Comparison of ENCODE assay signal across 19 cellular contexts in the genomic region with DNA sequence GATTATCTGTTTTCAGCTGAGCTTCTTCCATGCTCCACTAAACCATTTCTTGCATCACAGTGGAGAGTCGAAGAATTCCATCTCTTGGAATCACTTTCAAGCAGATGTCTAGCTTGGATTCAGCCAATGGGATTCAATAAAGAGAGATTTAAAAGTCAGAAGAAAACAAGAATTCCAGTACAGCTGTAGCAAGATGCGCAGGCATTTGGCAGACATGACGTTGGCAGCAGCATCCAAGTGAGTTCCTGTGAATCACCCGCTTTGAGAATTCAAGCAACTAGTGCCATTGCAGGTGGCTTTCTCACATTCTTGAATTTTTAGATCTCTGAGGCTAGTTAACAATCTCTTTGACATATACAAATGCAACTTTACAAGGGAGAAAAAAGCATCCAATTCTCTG.
DNase-seq lines count a peak whose midpoint lies in the region; ATAC-seq, FAIRE-seq and TF ChIP-seq lines count a peak whose summit lies in the region.
"Had no signal": no experiment of that assay in that cellular context is flagged by ENCODE, and none has a peak within 500 bp of the region (broad histone marks: within the 10 kb centered on the region; RNA-seq: fewer than 3 reads in every experiment).

No MANE protein-coding gene starts in this region.

- H3K18ac ChIP-seq in H9 (ENCODE audit: insufficient read length, low read depth, low read length) (no peak overlapping the region), H1 (ENCODE audit: extremely low read depth, low read length) (no peak overlapping the region), neuronal stem cell (ENCODE audit: low read length) (no peak overlapping the region)

- no peaks in the 10 kb centered on the region for H4K20me1 ChIP-seq in H9 (ENCODE audit: control insufficient read depth, insufficient read depth, insufficient read length)
- H4K20me1 ChIP-seq in H1 (replicated peaks in 1 of 2; ENCODE audit: control insufficient read depth in 1 of 2, insufficient read depth in 2 of 2, low read length in 2 of 2) = no peaks in the 10 kb centered on the region

- WGBS in H9 (ENCODE audit: extremely low coverage, insufficient read length, low lambda C conversion rate) = no CpG with 5 or more reads among the region's 4 CpGs
- WGBS in H1 (ENCODE audit: extremely low coverage in 1 of 2, insufficient coverage in 1 of 2, insufficient read length in 1 of 2, insufficient replicate concordance in 2 of 2, low coverage in 1 of 2, low lambda C conversion rate in 2 of 2, missing lambda C conversion rate in 1 of 2), 2 experiments = 92% methylated on average over 4 of the region's 4 CpGs; no CpG with 5 or more reads in 1 of the 2 experiments
- no CpG with 5 or more reads among the region's 4 CpGs for WGBS in neuronal stem cell (ENCODE audit: extremely low coverage in 2 of 2, insufficient read length in 2 of 2, insufficient replicate concordance in 1 of 2), 2 donors

- H2AK5ac ChIP-seq in H9 (ENCODE audit: insufficient read length, low read length) = no peak overlapping the region
- H2AK5ac ChIP-seq in H1 (ENCODE audit: low read depth, low read length) = no peak overlapping the region
- no peak overlapping the region for H2AK5ac ChIP-seq in neuronal stem cell (ENCODE audit: low read depth, low read length)

- no peak overlapping the region for H3K4me3 Mint-ChIP-seq in H9
- H3K4me3 Mint-ChIP-seq in activated CD4-positive, alpha-beta memory T cell treated with anti-CD3 and anti-CD28 coated beads for 36 hours = no peak overlapping the region
- no peak overlapping the region for H3K4me3 Mint-ChIP-seq in activated T-helper 17 cell treated with anti-CD3 and anti-CD28 coated beads, Interleukin-2, amount 50 U/mL, for 72 hours
- H3K4me3 Mint-ChIP-seq: CD4-positive, alpha-beta memory T cell had no signal

- H3K4me2 ChIP-seq in H9 (ENCODE audit: insufficient read depth, insufficient read length, low read length) (no peak overlapping the region), H1 (ENCODE audit: insufficient read depth in 1 of 2, low read depth in 2 of 2, low read length in 2 of 2) (no peak overlapping the region), neuronal stem cell (ENCODE audit: insufficient read depth, low read length, poor library complexity, severe bottlenecking) (no peak overlapping the region)

- CTCF ChIA-PET in H1 (lab: Charles Lee; ENCODE audit: partially characterized antibody) = no interaction called here
- CTCF ChIA-PET in activated CD4-positive, alpha-beta memory T cell treated with anti-CD3 and anti-CD28 coated beads for 36 hours (lab: Charles Lee) = no interaction called here

- no peaks in the 10 kb centered on the region for H3K36me3 Mint-ChIP-seq in H9 (ENCODE audit: insufficient read depth in 1 of 3, low read depth in 3 of 3)
- no peaks in the 10 kb centered on the region for H3K36me3 Mint-ChIP-seq in activated CD4-positive, alpha-beta memory T cell treated with anti-CD3 and anti-CD28 coated beads for 36 hours
- no peaks in the 10 kb centered on the region for H3K36me3 Mint-ChIP-seq in activated T-helper 17 cell treated with anti-CD3 and anti-CD28 coated beads, Interleukin-2, amount 50 U/mL, for 72 hours (ENCODE audit: low read depth)
- H3K36me3 Mint-ChIP-seq: CD4-positive, alpha-beta memory T cell had no signal

- peaks cover 3% of the 10 kb centered on the region; the same call in 1 of the 2 replicates for H3K4me1 ChIP-seq in H9 (ENCODE audit: insufficient read depth, low read length)
- H3K4me1 ChIP-seq in H1 (replicated peaks in 1 of 4; ENCODE audit: control insufficient read depth in 3 of 4, insufficient read depth in 4 of 4, low read length in 3 of 4) = peaks cover 0 to 3% (median 0%) of the 10 kb centered on the region in 4 experiments; a peak in 1 of 7 replicates
- H3K4me1 ChIP-seq in neuronal stem cell (ENCODE audit: control insufficient read depth in 2 of 2, insufficient read depth in 1 of 2, low read depth in 1 of 2, low read length in 2 of 2) = no peaks in the 10 kb centered on the region
- H3K4me1 ChIP-seq: BE2C had no signal

- H3K4ac ChIP-seq in H9 (ENCODE audit: low read depth, low read length) = no peak overlapping the region
- no peak overlapping the region for H3K4ac ChIP-seq in H1 (replicated peaks; ENCODE audit: insufficient read length, low read depth, low read length)
- H3K4ac ChIP-seq in neuronal stem cell (ENCODE audit: low read length) = no peak overlapping the region

- H3K9ac ChIP-seq in H9 (ENCODE audit: extremely low read depth, insufficient read length, low read length) (no peak overlapping the region), H1 (replicated peaks in 1 of 4; ENCODE audit: extremely low read depth in 1 of 4, low read depth in 3 of 4, low read length in 3 of 4) (no peak overlapping the region), neuronal stem cell (ENCODE audit: low read depth, low read length, poor library complexity) (no peak overlapping the region)

- no peak overlapping the region for H2BK15ac ChIP-seq in H9 (ENCODE audit: low read depth, low read length)
- no peak overlapping the region for H2BK15ac ChIP-seq in H1 (ENCODE audit: low read length)
- H2BK15ac ChIP-seq in neuronal stem cell (ENCODE audit: low read length) = no peak overlapping the region

- no peak for TF ChIP-seq EP300 in H1 (IDR thresholded peaks at IDR 0.05; ENCODE audit: borderline replicate concordance in 1 of 2, low read depth in 2 of 2, low read length in 2 of 2)

- no peak overlapping the region for H3T11ph ChIP-seq in H9 (ENCODE audit: low read length)

- DNase-seq in AG10803 (ENCODE audit: low read depth) (peak; percentile 16), H9 (no peak), H1 (ENCODE audit: low read depth in 1 of 2, low spot score in 2 of 2) (no peak), neuronal stem cell (ENCODE audit: low spot score) (no peak), NCI-H1105 (lab: John Stamatoyannopoulos, UW) (no peak)
- no peak for DNase-seq in activated CD4-positive, alpha-beta memory T cell treated with anti-CD3 and anti-CD28 coated beads for 36 hours
- DNase-seq: 8988T; ACHN; BE2C; CD4-positive, alpha-beta memory T cell; DMS79; GOT3 had no signal

- no peak for TF ChIP-seq POLR2A in H1 (IDR thresholded peaks at IDR 0.05; ENCODE audit: control extremely low read depth in 1 of 2, low read depth in 2 of 2, low read length in 2 of 2)

- H3K36me3 ChIP-seq in H1 (ENCODE audit: control insufficient read depth in 2 of 4, insufficient read depth in 4 of 4, low read length in 3 of 4) (no peaks in the 10 kb centered on the region), neuronal stem cell (replicated peaks in 1 of 2; ENCODE audit: control insufficient read depth in 2 of 2, insufficient read depth in 2 of 2, low read length in 2 of 2) (no peaks in the 10 kb centered on the region)
- H3K36me3 ChIP-seq: BE2C had no signal

- H3K23me2 ChIP-seq in H9 (ENCODE audit: insufficient read length, low read depth, low read length, poor library complexity, severe bottlenecking) (no peaks in the 10 kb centered on the region), H1 (ENCODE audit: low read depth, low read length) (no peaks in the 10 kb centered on the region)

- H3K4me3 ChIP-seq in AG10803 (ENCODE audit: low read length) (no peak overlapping the region), H1 (ENCODE audit: extremely low read depth in 1 of 4, insufficient read depth in 2 of 4, low read depth in 3 of 4, low read length in 4 of 4) (no peak overlapping the region), neuronal stem cell (ENCODE audit: low read length in 2 of 2) (no peak overlapping the region)
- H3K4me3 ChIP-seq: GM12878 had no signal

- H3K27ac ChIP-seq in H9 (ENCODE audit: insufficient read length, low read depth, low read length) = no peak overlapping the region
- no peak overlapping the region for H3K27ac ChIP-seq in H1 (ENCODE audit: low read depth, low read length)
- no peak overlapping the region for H3K27ac ChIP-seq in neuronal stem cell (replicated peaks; ENCODE audit: low read length)
- H3K27ac ChIP-seq: C4-2B, HL-60 had no signal

- H3K27me3 ChIP-seq in H9 (ENCODE audit: insufficient read depth, low read length) = no peaks in the 10 kb centered on the region
- H3K27me3 ChIP-seq in H1 (replicated peaks in 1 of 4; ENCODE audit: control insufficient read depth in 3 of 4, extremely low read depth in 1 of 4, insufficient read depth in 3 of 4, low read length in 3 of 4) = no peaks in the 10 kb centered on the region
- no peaks in the 10 kb centered on the region for H3K27me3 ChIP-seq in neuronal stem cell (ENCODE audit: control insufficient read depth in 3 of 3, insufficient read depth in 3 of 3, low read depth in 1 of 3, low read length in 3 of 3)
- H3K27me3 ChIP-seq: BE2C had no signal

- H2BK120ac ChIP-seq in H9 (ENCODE audit: low read depth, low read length, poor library complexity, severe bottlenecking) = no peak overlapping the region
- no peak overlapping the region for H2BK120ac ChIP-seq in H1 (replicated peaks; ENCODE audit: low read depth, low read length)
- H2BK120ac ChIP-seq in neuronal stem cell (ENCODE audit: low read depth, low read length) = no peak overlapping the region

- H3K9me3 Mint-ChIP-seq in H9 = no peaks in the 10 kb centered on the region
- no peaks in the 10 kb centered on the region for H3K9me3 Mint-ChIP-seq in activated CD4-positive, alpha-beta memory T cell treated with anti-CD3 and anti-CD28 coated beads for 36 hours
- H3K9me3 Mint-ChIP-seq in activated T-helper 17 cell treated with anti-CD3 and anti-CD28 coated beads, Interleukin-2, amount 50 U/mL, for 72 hours = no peaks in the 10 kb centered on the region

- no peak overlapping the region for H3K27ac Mint-ChIP-seq in H9
- no peak overlapping the region for H3K27ac Mint-ChIP-seq in activated CD4-positive, alpha-beta memory T cell treated with anti-CD3 and anti-CD28 coated beads for 36 hours
- H3K27ac Mint-ChIP-seq in activated T-helper 17 cell treated with anti-CD3 and anti-CD28 coated beads, Interleukin-2, amount 50 U/mL, for 72 hours = no peak overlapping the region
- H3K27ac Mint-ChIP-seq: CD4-positive, alpha-beta memory T cell had no signal

- H3K14ac ChIP-seq in H9 (ENCODE audit: insufficient read depth, low read length) = no peak overlapping the region
- no peak overlapping the region for H3K14ac ChIP-seq in H1 (ENCODE audit: insufficient read length)
- H3K14ac ChIP-seq in neuronal stem cell (ENCODE audit: low read length) = no peak overlapping the region

- no peaks in the 10 kb centered on the region for H3K27me3 Mint-ChIP-seq in H9 (ENCODE audit: low read depth)
- H3K27me3 Mint-ChIP-seq in activated CD4-positive, alpha-beta memory T cell treated with anti-CD3 and anti-CD28 coated beads for 36 hours = no peaks in the 10 kb centered on the region
- no peaks in the 10 kb centered on the region for H3K27me3 Mint-ChIP-seq in activated T-helper 17 cell treated with anti-CD3 and anti-CD28 coated beads, Interleukin-2, amount 50 U/mL, for 72 hours
- H3K27me3 Mint-ChIP-seq: CD4-positive, alpha-beta memory T cell had no signal

- H4K5ac ChIP-seq in H9 (ENCODE audit: insufficient read length, low read depth, low read length) = no peak overlapping the region
- no peak overlapping the region for H4K5ac ChIP-seq in H1 (ENCODE audit: insufficient read length, low read depth, low read length)

- H2BK12ac ChIP-seq in H9 (ENCODE audit: insufficient read length, low read depth, low read length) (no peak overlapping the region), H1 (ENCODE audit: low read depth, low read length) (no peak overlapping the region), neuronal stem cell (ENCODE audit: low read length) (no peak overlapping the region)

- TF ChIP-seq CTCF in AG10803 (conservative IDR thresholded peaks at IDR 0.05; ENCODE audit: low read length) (no peak), H9 (conservative IDR thresholded peaks at IDR 0.05) (no peak), H1 (IDR thresholded peaks at IDR 0.05; ENCODE audit: control extremely low read depth in 1 of 3, insufficient read depth in 1 of 3, low read depth in 1 of 3, low read length in 3 of 3) (no peak)

- H4K91ac ChIP-seq in H9 (ENCODE audit: insufficient read length, low read depth, low read length) (no peak overlapping the region), H1 (replicated peaks; ENCODE audit: insufficient read length, low read length) (no peak overlapping the region), neuronal stem cell (ENCODE audit: low read depth, low read length, poor library complexity) (no peak overlapping the region)

- TF ChIP-seq RAD21 in H1 (IDR thresholded peaks at IDR 0.05 in 1 of 2, conservative IDR thresholded peaks at IDR 0.05 in 1 of 2; ENCODE audit: low read depth in 2 of 2, low read length in 2 of 2) = no peak

- no peak for FAIRE-seq in H1 (lab: Jason Lieb, UNC)
- FAIRE-seq: GM12878, GM18507 had no signal

- H3K23ac ChIP-seq in H9 (ENCODE audit: insufficient read length, low read depth, low read length) (no peak overlapping the region), H1 (ENCODE audit: insufficient read length) (no peak overlapping the region), neuronal stem cell (ENCODE audit: low read depth, low read length, poor library complexity) (no peak overlapping the region)

- H3K79me2 ChIP-seq in H9 (ENCODE audit: insufficient read depth, low read length) (no peaks in the 10 kb centered on the region), H1 (ENCODE audit: control insufficient read depth in 1 of 2, insufficient read depth in 2 of 2, low read length in 2 of 2) (no peaks in the 10 kb centered on the region)

- H2BK20ac ChIP-seq in H9 (ENCODE audit: low read depth, low read length, poor library complexity, severe bottlenecking) = no peak overlapping the region
- H2BK20ac ChIP-seq in H1 (ENCODE audit: low read length) = no peak overlapping the region

- H2AFZ ChIP-seq in H9 (ENCODE audit: low read length) (peak overlapping the region; percentile 56), H1 (ENCODE audit: low read length) (peak overlapping the region; percentile 80; the same call in 1 of the 2 replicates), neuronal stem cell (ENCODE audit: low read length) (peak overlapping the region; percentile 71)

- intact Hi-C loops in activated CD4-positive, alpha-beta memory T cell treated with anti-CD3 and anti-CD28 coated beads for 36 hours (cut with micrococcal nuclease) = no loop called here

- H3K56ac ChIP-seq in H9 (ENCODE audit: insufficient read length, low read depth, low read length) = no peak overlapping the region
- no peak overlapping the region for H3K56ac ChIP-seq in H1 (replicated peaks; ENCODE audit: insufficient read length, low read depth, low read length)

- H3K4me1 Mint-ChIP-seq in H9 = peaks cover 6 to 7% of the 10 kb centered on the region in 2 experiments; a peak in 3 of 4 replicates
- no peaks in the 10 kb centered on the region for H3K4me1 Mint-ChIP-seq in activated CD4-positive, alpha-beta memory T cell treated with anti-CD3 and anti-CD28 coated beads for 36 hours (ENCODE audit: low read depth)
- no peaks in the 10 kb centered on the region for H3K4me1 Mint-ChIP-seq in activated T-helper 17 cell treated with anti-CD3 and anti-CD28 coated beads, Interleukin-2, amount 50 U/mL, for 72 hours
- H3K4me1 Mint-ChIP-seq: CD4-positive, alpha-beta memory T cell had no signal

- no peak for ATAC-seq in activated T-helper 17 cell treated with anti-CD3 and anti-CD28 coated beads, Interleukin-2, amount 50 U/mL, for 72 hours (replicated peaks)
- ATAC-seq in GM19324 (IDR thresholded peaks at IDR 0.05; ENCODE audit: low FRiP score, unreplicated experiment) = no peak
- ATAC-seq: GM12878, HCT116 had no signal

- H2BK5ac ChIP-seq in H9 (ENCODE audit: insufficient read length, low read length) = no peak overlapping the region
- no peak overlapping the region for H2BK5ac ChIP-seq in H1 (ENCODE audit: low read depth, low read length)
- H2BK5ac ChIP-seq in neuronal stem cell (ENCODE audit: low read length) = no peak overlapping the region

- H3K79me1 ChIP-seq in H9 (ENCODE audit: insufficient read depth, low read depth, low read length, poor library complexity, severe bottlenecking) (no peaks in the 10 kb centered on the region), H1 (ENCODE audit: low read depth, low read length) (no peaks in the 10 kb centered on the region), neuronal stem cell (ENCODE audit: low read depth, low read length) (no peaks in the 10 kb centered on the region)

- POLR2A ChIA-PET in H1 (lab: Charles Lee; ENCODE audit: partially characterized antibody) = no interaction called here
- POLR2A ChIA-PET in activated CD4-positive, alpha-beta memory T cell treated with anti-CD3 and anti-CD28 coated beads for 36 hours (lab: Charles Lee) = no interaction called here

- H3K9me3 ChIP-seq in H9 (ENCODE audit: control insufficient read depth, low read depth, low read length) (no peaks in the 10 kb centered on the region), H1 (ENCODE audit: insufficient read depth in 2 of 2, low read depth in 1 of 2, low read length in 1 of 2) (no peaks in the 10 kb centered on the region), neuronal stem cell (replicated peaks in 1 of 2; ENCODE audit: control insufficient read depth in 2 of 2, insufficient read depth in 1 of 2, low read depth in 1 of 2, low read length in 2 of 2) (no peaks in the 10 kb centered on the region)
- H3K9me3 ChIP-seq: BE2C had no signal

- no peak overlapping the region for H4K8ac ChIP-seq in H9 (replicated peaks; ENCODE audit: insufficient read length, low read depth, low read length)
- H4K8ac ChIP-seq in H1 (ENCODE audit: extremely low read depth, insufficient read depth, low read length) = no peak overlapping the region
- no peak overlapping the region for H4K8ac ChIP-seq in neuronal stem cell (ENCODE audit: low read depth, low read length)
